8 cellular contexts compared by ENCODE assay signal in the genomic region with DNA sequence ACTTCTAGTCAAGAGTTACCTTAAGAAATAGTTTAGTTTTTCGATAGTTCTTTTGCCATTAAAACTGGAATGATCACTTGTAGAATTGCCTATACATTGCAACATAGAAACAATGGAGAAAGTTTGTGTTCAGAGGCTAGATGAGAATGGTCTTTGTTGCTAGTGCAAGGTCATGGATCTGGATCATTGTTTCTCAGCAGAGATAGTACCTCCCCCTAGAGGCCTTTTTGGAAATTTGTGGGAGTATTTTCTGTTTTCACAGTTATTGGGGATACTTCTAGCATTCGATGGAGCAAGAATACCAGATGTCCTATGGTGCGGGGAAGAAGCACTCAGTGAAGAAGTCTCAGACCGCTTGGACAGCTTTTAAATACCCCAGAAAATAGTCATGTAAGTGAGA.
A peak's percentile ranks its signal among the peaks of the same experiment; 100 is the strongest.
DNase-seq lines count a peak whose midpoint lies in the region; ATAC-seq and TF ChIP-seq lines count a peak whose summit lies in the region.

No MANE protein-coding gene starts in this region.

- H3K36me3 ChIP-seq in BE2C (no peaks in the 10 kb centered on the region), adipocyte (ENCODE audit: control insufficient read depth, insufficient read depth, low read length, severe bottlenecking) (no peaks in the 10 kb centered on the region)

- H3K4me3 Mint-ChIP-seq in T-helper 2 cell treated with Interferon-gamma antibody and Interleukin-4, amounts not matched to agents 5 μg/mL and 100 μg/mL, for 36 hours = no peak overlapping the region

- no peaks in the 10 kb centered on the region for H3K4me1 ChIP-seq in BE2C
- no peaks in the 10 kb centered on the region for H3K4me1 ChIP-seq in adipocyte (ENCODE audit: control insufficient read depth, insufficient read depth, low read length)

- H3K36me3 Mint-ChIP-seq in T-helper 2 cell treated with Interferon-gamma antibody and Interleukin-4, amounts not matched to agents 5 μg/mL and 100 μg/mL, for 36 hours (ENCODE audit: low read depth) = no peaks in the 10 kb centered on the region

- DNase-seq in BE2C (no peak), HFF-Myc (ENCODE audit: extremely low read depth, low read depth) (peak; percentile 52), adipocyte (ENCODE audit: low read depth) (peak; percentile 56), iris pigment epithelial cell (ENCODE audit: low read depth) (peak; percentile 71), kidney glomerular epithelial cell (lab: John Stamatoyannopoulos, UW) (no peak)
- DNase-seq in T-helper 2 cell treated with Interferon-gamma antibody and Interleukin-4, amounts not matched to agents 5 μg/mL and 100 μg/mL, for 36 hours (ENCODE audit: low spot score) = no peak

- peaks cover 3% of the 10 kb centered on the region for H3K27me3 Mint-ChIP-seq in T-helper 2 cell treated with Interferon-gamma antibody and Interleukin-4, amounts not matched to agents 5 μg/mL and 100 μg/mL, for 36 hours (ENCODE audit: low read depth)

- ATAC-seq in HG02623 (IDR thresholded peaks at IDR 0.05; ENCODE audit: unreplicated experiment) (no peak), GM19395 (IDR thresholded peaks at IDR 0.05; ENCODE audit: unreplicated experiment) (no peak)

- no peaks in the 10 kb centered on the region for H3K4me1 Mint-ChIP-seq in T-helper 2 cell treated with Interferon-gamma antibody and Interleukin-4, amounts not matched to agents 5 μg/mL and 100 μg/mL, for 36 hours (ENCODE audit: low read depth)

- H3K9me3 Mint-ChIP-seq in T-helper 2 cell treated with Interferon-gamma antibody and Interleukin-4, amounts not matched to agents 5 μg/mL and 100 μg/mL, for 36 hours = no peaks in the 10 kb centered on the region

- no peak overlapping the region for H3K9ac ChIP-seq in adipocyte (ENCODE audit: low read length)

- TF ChIP-seq CTCF in BE2C (IDR thresholded peaks at IDR 0.05; ENCODE audit: low read depth, low read length) (peak; percentile 39), HFF-Myc (IDR thresholded peaks at IDR 0.05; ENCODE audit: low read depth, low read length, missing control alignments) (peak; percentile 61)

- H3K27me3 ChIP-seq in BE2C (no peaks in the 10 kb centered on the region), adipocyte (replicated peaks; ENCODE audit: control insufficient read depth, insufficient read depth, low read length) (no peaks in the 10 kb centered on the region)

- no peak overlapping the region for H3K27ac Mint-ChIP-seq in T-helper 2 cell treated with Interferon-gamma antibody and Interleukin-4, amounts not matched to agents 5 μg/mL and 100 μg/mL, for 36 hours

- no peaks in the 10 kb centered on the region for H3K9me3 ChIP-seq in BE2C
- no peaks in the 10 kb centered on the region for H3K9me3 ChIP-seq in adipocyte (ENCODE audit: control insufficient read depth, low read length)

- H3K4me3 ChIP-seq in BE2C (ENCODE audit: low read depth, low read length) (no peak overlapping the region), HFF-Myc (replicated peaks; ENCODE audit: low read depth, low read length) (no peak overlapping the region), adipocyte (ENCODE audit: low read length) (no peak overlapping the region)

Comparison
In these comparisons a context has a peak if more than half of its experiments do, and no peak if none do; other contexts are left out.
1. DNase-seq: peak in HFF-Myc (single experiment), adipocyte (single experiment) and iris pigment epithelial cell (single experiment); none in BE2C (single experiment), T-helper 2 cell treated with Interferon-gamma antibody and Interleukin-4, amounts not matched to agents 5 μg/mL and 100 μg/mL, for 36 hours (single experiment) and kidney glomerular epithelial cell (single experiment).